8 cellular contexts compared by ENCODE assay signal in genomic region chr4:128782076-128782715, GRCh38. TPM values are rescaled to one million over a fixed set of nuclear protein-coding genes. Genes with fewer than 3 reads are reported as not detected.
DNase-seq lines count a peak whose midpoint lies in the region; ATAC-seq and TF ChIP-seq lines count a peak whose summit lies in the region.

No MANE protein-coding gene starts in this region.

- no peak overlapping the region for H3K4me3 ChIP-seq in GM23338

- H3K27ac ChIP-seq in GM23338 (ENCODE audit: low read depth), result no peak overlapping the region

- peaks cover 16% of the 10 kb centered on the region for H3K4me1 Mint-ChIP-seq in GM23338

- in situ Hi-C loops in ACHN (cut with HindIII; ENCODE audit: low pct_ligation_motif_present, low pct_unique_long_range_greater_than_20kb, low sequenced_read_pairs), result no loop called here

- no peaks in the 10 kb centered on the region for H3K27me3 ChIP-seq in GM23338 (ENCODE audit: insufficient read depth)

- no peak overlapping the region for H3K4me3 Mint-ChIP-seq in GM23338

- H3K9me2 ChIP-seq in GM23338 (ENCODE audit: insufficient read depth), result no peaks in the 10 kb centered on the region

- peaks cover 8% of the 10 kb centered on the region for H3K27me3 Mint-ChIP-seq in GM23338 (ENCODE audit: insufficient read depth, low read depth, poor library complexity)

- no peaks in the 10 kb centered on the region for H3F3A ChIP-seq in GM23338 (replicated peaks; ENCODE audit: low read depth)

- H4K20me1 ChIP-seq in GM23338 (replicated peaks; ENCODE audit: insufficient read depth), result no peaks in the 10 kb centered on the region

- no peaks in the 10 kb centered on the region for H3K4me1 ChIP-seq in GM23338 (ENCODE audit: insufficient read depth)

- no peaks in the 10 kb centered on the region for H3K36me3 ChIP-seq in GM23338 (ENCODE audit: insufficient read depth)

- no peaks in the 10 kb centered on the region for H3K36me3 Mint-ChIP-seq in GM23338 (ENCODE audit: low read depth)

- TF ChIP-seq CTCF in GM23338 (conservative IDR thresholded peaks at IDR 0.05; ENCODE audit: low read depth in 2 of 2), result peak; percentile 49 to 83

- no peak overlapping the region for H3K27ac Mint-ChIP-seq in GM23338

- DNase-seq in COLO668 (lab: John Stamatoyannopoulos, UW; ENCODE audit: unreplicated experiment) (peak; percentile 18), GM23338 (ENCODE audit: low spot score) (peak; percentile 52), erythroblast (lab: John Stamatoyannopoulos, UW) (peak; percentile 19 to 45), Kasumi-1 (lab: John Stamatoyannopoulos, UW) (no peak), ACHN (no peak)
- peak; percentile 8 to 15 for DNase-seq in stimulated activated CD4-positive, alpha-beta T cell treated with anti-CD3 and anti-CD28 coated beads, Interleukin-12 subunit alpha, Interleukin-12 subunit beta, amount 100 ng/mL, for 24 hours (ENCODE audit: low read depth in 2 of 2)

- ATAC-seq in GM23338 (peak; percentile 85), HG02973 (IDR thresholded peaks at IDR 0.05; ENCODE audit: unreplicated experiment) (no peak)
- peak; percentile 79 to 81 for ATAC-seq in activated CD4-positive, CD25-positive, alpha-beta regulatory T cell treated with anti-CD3 and anti-CD28 coated beads, Interleukin-2, amount 50 U/mL, for 24 hours

- H3K79me2 ChIP-seq in GM23338 (replicated peaks; ENCODE audit: insufficient read depth), result no peaks in the 10 kb centered on the region

- no peak for TF ChIP-seq POLR2A in erythroblast (IDR thresholded peaks at IDR 0.05; ENCODE audit: low read length)

- H3K4me2 ChIP-seq in GM23338, result no peak overlapping the region

- no peak overlapping the region for H2AFZ ChIP-seq in GM23338

- no peaks in the 10 kb centered on the region; the same call in 2 of the 3 replicates for H3K9me3 Mint-ChIP-seq in GM23338

TF ChIP-seq in GM23338, 12 proteins besides CTCF, POLR2A, EP300 and RAD21:
- TF ChIP-seq EZH2phosphoT487 (IDR thresholded peaks at IDR 0.05; ENCODE audit: unreplicated experiment), result no peak
- TF ChIP-seq EZH2 (IDR thresholded peaks at IDR 0.05; ENCODE audit: low read depth, unreplicated experiment), result no peak
- TF ChIP-seq ZNF114 (CRISPR knock-in tag; IDR thresholded peaks at IDR 0.05), result no peak
- TF ChIP-seq JUNB (IDR thresholded peaks at IDR 0.05; ENCODE audit: unreplicated experiment), result no peak

RNA-seq across cellular contexts. Expression of gene JADE1, which starts 27.3 kb away (rescaled TPM):
- 156 and 158 TPM in 2 replicates for total RNA-seq in GM23338 (2014; rRNA removed; shearing (Covaris generic))
- 75.5 and 84.2 TPM in 2 replicates for polyA plus RNA-seq in GM23338 (2016; fragmentation: Nextera tagmentation; extraction: Ambion mirVana)

Comparison
In these comparisons a context has a peak if more than half of its experiments do, and no peak if none do; other contexts are left out.
1. DNase-seq: peak in COLO668 (single experiment), GM23338 (single experiment), erythroblast (2 of 2) and stimulated activated CD4-positive, alpha-beta T cell treated with anti-CD3 and anti-CD28 coated beads, Interleukin-12 subunit alpha, Interleukin-12 subunit beta, amount 100 ng/mL, for 24 hours (2 of 2); none in Kasumi-1 (0 of 2) and ACHN (single experiment).